Comparison of ENCODE assay signal across 20 cellular contexts in genomic region chr3:128311441-128311844, GRCh38.
A peak's percentile ranks its signal among the peaks of the same experiment; 100 is the strongest.
DNase-seq lines count a peak whose midpoint lies in the region; ATAC-seq lines count a peak whose summit lies in the region.
"Had no signal": no experiment of that assay in that cellular context is flagged by ENCODE, and none has a peak within 500 bp of the region (broad histone marks: within the 10 kb centered on the region; RNA-seq: fewer than 3 reads in every experiment).

No MANE protein-coding gene starts in this region.

- DNase-seq in DMS79 treated with DMSO at 0.1 percent for 48 hours (lab: John Stamatoyannopoulos, UW) = peak; percentile 90
- DNase-seq in ecto neural progenitor cell (ENCODE audit: low spot score) = peak; percentile 30
- peak; percentile 29 for DNase-seq in islet precursor cell
- peak in 1 of 2 donors; percentile 26 for DNase-seq in stimulated activated effector memory CD8-positive, alpha-beta T cell treated with anti-CD3 and anti-CD28 coated beads, Interleukin-12 subunit alpha, Interleukin-12 subunit beta, amount 100 ng/mL, for 72 hours (ENCODE audit: low spot score in 2 of 2)
- DNase-seq in stimulated activated naive B cell treated with anti-CD40 and anti-IgM and Interleukin-4, amounts not matched to agents 10 μg/mL and 1 μg/mL and 100 μg/mL, for 72 hours = no peak
- no peak for DNase-seq in stimulated activated CD4-positive, alpha-beta T cell treated with anti-CD3 and anti-CD28 coated beads, Interleukin-4, amount 100 ng/mL, for 24 hours
- DNase-seq: activated T-cell treated with anti-CD3 and anti-CD28 coated beads, Interleukin-2, amount 50 U/mL, for 4 hours; CD4-positive, CD25-positive, alpha-beta regulatory T cell; effector memory CD8-positive, alpha-beta T cell; esophagus squamous epithelium; MG63; NCI-H2227 treated with DMSO at 0.1 percent for 48 hours; NCI-H82; PC-9; SJCRH30 had no signal

- no peaks in the 10 kb centered on the region for H3K27me3 Mint-ChIP-seq in stimulated activated naive B cell treated with anti-CD40 and anti-IgM and Interleukin-4, amounts not matched to agents 10 μg/mL and 1 μg/mL and 100 μg/mL, for 72 hours
- H3K27me3 Mint-ChIP-seq: activated naive CD4-positive, alpha-beta T cell treated with anti-CD3 and anti-CD28 coated beads, Interleukin-2, amount 50 U/mL, for 24 hours; CD4-positive, CD25-positive, alpha-beta regulatory T cell; effector memory CD8-positive, alpha-beta T cell had no signal

- H3K9me3 Mint-ChIP-seq in stimulated activated effector memory CD8-positive, alpha-beta T cell treated with anti-CD3 and anti-CD28 coated beads, Interleukin-12 subunit alpha, Interleukin-12 subunit beta, amount 100 ng/mL, for 72 hours = no peaks in the 10 kb centered on the region
- no peaks in the 10 kb centered on the region for H3K9me3 Mint-ChIP-seq in stimulated activated naive B cell treated with anti-CD40 and anti-IgM and Interleukin-4, amounts not matched to agents 10 μg/mL and 1 μg/mL and 100 μg/mL, for 72 hours
- H3K9me3 Mint-ChIP-seq: activated naive CD4-positive, alpha-beta T cell treated with anti-CD3 and anti-CD28 coated beads, Interleukin-2, amount 50 U/mL, for 24 hours; activated T-cell treated with anti-CD3 and anti-CD28 coated beads, Interleukin-2, amount 50 U/mL, for 4 hours; effector memory CD8-positive, alpha-beta T cell; GM23338; T-helper 1 cell treated with Interleukin-12 subunit alpha and Interleukin-12 subunit beta and Interleukin-4 antibody, amounts not matched to agents 30 μg/mL and 1 μg/mL, for 36 hours had no signal

- peaks cover 11% of the 10 kb centered on the region for H3K4me1 Mint-ChIP-seq in stimulated activated effector memory CD8-positive, alpha-beta T cell treated with anti-CD3 and anti-CD28 coated beads, Interleukin-12 subunit alpha, Interleukin-12 subunit beta, amount 100 ng/mL, for 72 hours
- H3K4me1 Mint-ChIP-seq in stimulated activated naive B cell treated with anti-CD40 and anti-IgM and Interleukin-4, amounts not matched to agents 10 μg/mL and 1 μg/mL and 100 μg/mL, for 72 hours = peaks cover 0 to 3% of the 10 kb centered on the region in 2 donors
- H3K4me1 Mint-ChIP-seq: GM23338 had no signal

- H3K36me3 Mint-ChIP-seq in stimulated activated effector memory CD8-positive, alpha-beta T cell treated with anti-CD3 and anti-CD28 coated beads, Interleukin-12 subunit alpha, Interleukin-12 subunit beta, amount 100 ng/mL, for 72 hours = peaks cover 6% of the 10 kb centered on the region
- H3K36me3 Mint-ChIP-seq in stimulated activated naive B cell treated with anti-CD40 and anti-IgM and Interleukin-4, amounts not matched to agents 10 μg/mL and 1 μg/mL and 100 μg/mL, for 72 hours = peaks cover 15 to 35% of the 10 kb centered on the region in 2 donors

- no peak for ATAC-seq in stimulated activated effector memory CD8-positive, alpha-beta T cell treated with anti-CD3 and anti-CD28 coated beads, Interleukin-12 subunit alpha, Interleukin-12 subunit beta, amount 100 ng/mL, for 72 hours
- ATAC-seq in stimulated activated naive B cell treated with anti-CD40 and anti-IgM and Interleukin-4, amounts not matched to agents 10 μg/mL and 1 μg/mL and 100 μg/mL, for 72 hours (replicated peaks) = no peak
- no peak for ATAC-seq in GM21619 (IDR thresholded peaks at IDR 0.05; ENCODE audit: unreplicated experiment)
- ATAC-seq: activated T-cell treated with anti-CD3 and anti-CD28 coated beads, Interleukin-2, amount 50 U/mL, for 4 hours; effector memory CD8-positive, alpha-beta T cell; gastroesophageal sphincter; GM23338 had no signal

- no peak overlapping the region for H3K4me3 Mint-ChIP-seq in stimulated activated effector memory CD8-positive, alpha-beta T cell treated with anti-CD3 and anti-CD28 coated beads, Interleukin-12 subunit alpha, Interleukin-12 subunit beta, amount 100 ng/mL, for 72 hours
- no peak overlapping the region for H3K4me3 Mint-ChIP-seq in stimulated activated naive B cell treated with anti-CD40 and anti-IgM and Interleukin-4, amounts not matched to agents 10 μg/mL and 1 μg/mL and 100 μg/mL, for 72 hours
- H3K4me3 Mint-ChIP-seq: activated naive CD4-positive, alpha-beta T cell treated with anti-CD3 and anti-CD28 coated beads, Interleukin-2, amount 50 U/mL, for 24 hours; activated T-cell treated with anti-CD3 and anti-CD28 coated beads, Interleukin-2, amount 50 U/mL, for 4 hours; CD4-positive, CD25-positive, alpha-beta regulatory T cell; effector memory CD8-positive, alpha-beta T cell; GM23338; T-helper 1 cell treated with Interleukin-12 subunit alpha and Interleukin-12 subunit beta and Interleukin-4 antibody, amounts not matched to agents 30 μg/mL and 1 μg/mL, for 36 hours had no signal

- peak overlapping the region; percentile 43 for H3K27ac Mint-ChIP-seq in stimulated activated effector memory CD8-positive, alpha-beta T cell treated with anti-CD3 and anti-CD28 coated beads, Interleukin-12 subunit alpha, Interleukin-12 subunit beta, amount 100 ng/mL, for 72 hours
- H3K27ac Mint-ChIP-seq in stimulated activated naive B cell treated with anti-CD40 and anti-IgM and Interleukin-4, amounts not matched to agents 10 μg/mL and 1 μg/mL and 100 μg/mL, for 72 hours = no peak overlapping the region
- H3K27ac Mint-ChIP-seq: activated naive CD4-positive, alpha-beta T cell treated with anti-CD3 and anti-CD28 coated beads, Interleukin-2, amount 50 U/mL, for 24 hours; GM23338; T-helper 1 cell treated with Interleukin-12 subunit alpha and Interleukin-12 subunit beta and Interleukin-4 antibody, amounts not matched to agents 30 μg/mL and 1 μg/mL, for 36 hours had no signal

Comparison
In these comparisons a context has a peak if more than half of its experiments do, and no peak if none do; other contexts are left out.
1. DNase-seq: peak in DMS79 treated with DMSO at 0.1 percent for 48 hours (single experiment), ecto neural progenitor cell (single experiment) and islet precursor cell (single experiment); none in stimulated activated naive B cell treated with anti-CD40 and anti-IgM and Interleukin-4, amounts not matched to agents 10 μg/mL and 1 μg/mL and 100 μg/mL, for 72 hours (single experiment) and stimulated activated CD4-positive, alpha-beta T cell treated with anti-CD3 and anti-CD28 coated beads, Interleukin-4, amount 100 ng/mL, for 24 hours (single experiment).